15 cellular contexts compared by ENCODE assay signal in genomic region chr1:24212376-24212775, GRCh38. TPM values are rescaled to one million over a fixed set of nuclear protein-coding genes. Genes with fewer than 3 reads are reported as not detected.
DNase-seq lines count a peak whose midpoint lies in the region; ATAC-seq, FAIRE-seq and TF ChIP-seq lines count a peak whose summit lies in the region.
"Had no signal": no experiment of that assay in that cellular context is flagged by ENCODE, and none has a peak within 500 bp of the region (broad histone marks: within the 10 kb centered on the region; RNA-seq: fewer than 3 reads in every experiment).

No MANE protein-coding gene starts in this region.

- no peaks in the 10 kb centered on the region for H3K36me3 ChIP-seq in HepG2 (replicated peaks in 1 of 2; ENCODE audit: control insufficient read depth in 1 of 2, insufficient read depth in 2 of 2, low read length in 2 of 2)
- H3K36me3 ChIP-seq: BE2C had no signal

- intact Hi-C loops in HepG2 (cut with micrococcal nuclease; ENCODE audit: unreplicated experiment), result no loop called here

- no peak overlapping the region for H3K9ac ChIP-seq in HepG2 (ENCODE audit: insufficient read depth, low read depth, low read length)

- no peak overlapping the region for H3K4me3 Mint-ChIP-seq in memory B cell
- H3K4me3 Mint-ChIP-seq: CD4-positive, alpha-beta memory T cell had no signal

- TF ChIP-seq RAD21 in HepG2 (CRISPR knock-in tag; IDR thresholded peaks at IDR 0.05), result no peak

- TF ChIP-seq POLR2A in GM12892 (IDR thresholded peaks at IDR 0.05; ENCODE audit: low read depth, low read length), result no peak
- no peak for TF ChIP-seq POLR2A in HepG2 (IDR thresholded peaks at IDR 0.05; ENCODE audit: insufficient read depth in 1 of 2, low read depth in 2 of 2, low read length in 2 of 2)

- H3K79me2 ChIP-seq in HepG2 (ENCODE audit: insufficient read depth, low read length), result no peaks in the 10 kb centered on the region

- POLR2A ChIA-PET in HepG2 (lab: Yijun Ruan, JAX), result no interaction called here

- H3K36me3 Mint-ChIP-seq in memory B cell, result peaks cover 2% of the 10 kb centered on the region
- H3K36me3 Mint-ChIP-seq: CD4-positive, alpha-beta memory T cell had no signal

- no peaks in the 10 kb centered on the region; the same call in 1 of the 2 replicates for H4K20me1 ChIP-seq in HepG2 (ENCODE audit: insufficient read depth, low read length)

- no peak overlapping the region for H3K27ac ChIP-seq in HepG2 (ENCODE audit: extremely low read length, insufficient read depth, low read length)
- H3K27ac ChIP-seq: C4-2B had no signal

- no peak overlapping the region for H3K4me3 ChIP-seq in HepG2 (replicated peaks in 1 of 3; ENCODE audit: insufficient read depth in 1 of 3, low read depth in 2 of 3, low read length in 3 of 3)

- in situ Hi-C loops in HepG2 (cut with HindIII; ENCODE audit: extremely low pct_ligation_motif_present, low pct_unique_long_range_greater_than_20kb), result no loop called here

- H3K27me3 ChIP-seq in HepG2 (ENCODE audit: control insufficient read depth in 1 of 2, insufficient read depth in 2 of 2, low read length in 2 of 2), result peaks cover 1 to 27% of the 10 kb centered on the region in 2 experiments; a peak in 3 of 5 replicates
- H3K27me3 ChIP-seq: BE2C had no signal

- H2AFZ ChIP-seq in HepG2 (ENCODE audit: low read length), result no peak overlapping the region

- TF ChIP-seq EP300 in HepG2 (IDR thresholded peaks at IDR 0.05; ENCODE audit: low read depth in 2 of 2, low read length in 2 of 2) (no peak), HepG2 (CRISPR knock-in tag; IDR thresholded peaks at IDR 0.05; ENCODE audit: borderline replicate concordance) (no peak)

- DNase-seq in GM12892 (ENCODE audit: insufficient read length), result no peak
- no peak for DNase-seq in HTR-8/SVneo (ENCODE audit: insufficient read length, low spot score)
- no peak for DNase-seq in memory B cell (ENCODE audit: low spot score in 2 of 2)
- no peak for DNase-seq in NOMO-1 treated with dmso at 0.1 percent for 144 hours (lab: John Stamatoyannopoulos, UW; ENCODE audit: unreplicated experiment)
- DNase-seq in superior temporal gyrus (ENCODE audit: extremely low spot score), result no peak
- DNase-seq in HepG2 (ENCODE audit: low spot score), result no peak
- no peak for DNase-seq in hepatic stellate cell (ENCODE audit: low spot score)
- DNase-seq: BE2C; CD4-positive, alpha-beta memory T cell; DMS79 treated with DMSO at 0.1 percent for 48 hours; EL had no signal

- peaks cover 36% of the 10 kb centered on the region for H3K4me1 ChIP-seq in HepG2 (ENCODE audit: insufficient read depth, low read length)
- H3K4me1 ChIP-seq: BE2C had no signal

- peaks cover 6% of the 10 kb centered on the region for H3K9me3 Mint-ChIP-seq in memory B cell

- H3K27ac Mint-ChIP-seq in memory B cell, result peak overlapping the region; percentile 73

- no peak overlapping the region for H3K4me2 ChIP-seq in HepG2 (ENCODE audit: low read depth, low read length)

- ATAC-seq in memory B cell (ENCODE audit: low read depth) (no peak), HepG2 (no peak)
- ATAC-seq: HCT116 had no signal

- no TSS peak for BruUV-seq in HepG2 (replicated peaks; lab: Mats Ljungman, UMichigan)

- FAIRE-seq in GM12892 (lab: Jason Lieb, UNC) (peak; percentile 5), HTR-8/SVneo (lab: Jason Lieb, UNC) (peak; percentile 96), HepG2 (lab: Jason Lieb, UNC) (no peak)
- FAIRE-seq: A204.1, G401.6 had no signal

- peaks cover 5% of the 10 kb centered on the region for H3K4me1 Mint-ChIP-seq in memory B cell

- H3K9me3 ChIP-seq in HepG2 (ENCODE audit: low read length), result peaks cover 5% of the 10 kb centered on the region
- H3K9me3 ChIP-seq: BE2C had no signal

- 69% methylated on average over 2 of the region's 2 CpGs for WGBS in HepG2 (ENCODE audit: low lambda C conversion rate)

- H3K27me3 Mint-ChIP-seq in memory B cell, result peaks cover 11% of the 10 kb centered on the region

- CTCF ChIA-PET in HepG2 (lab: Yijun Ruan, JAX; ENCODE audit: low intra/inter-chr PET ratio, low total read pairs), result no interaction called here

- no peak for TF ChIP-seq CTCF in HepG2 (CRISPR knock-in tag; IDR thresholded peaks at IDR 0.05)

TF ChIP-seq in HepG2, 621 proteins besides CTCF, POLR2A, EP300 and RAD21:
- no peak for TF ChIP-seq SMARCE1 (IDR thresholded peaks at IDR 0.05; ENCODE audit: borderline replicate concordance)
- no peak for TF ChIP-seq FUBP1 (CRISPR knock-in tag; IDR thresholded peaks at IDR 0.05; ENCODE audit: borderline replicate concordance)
- no peak for TF ChIP-seq THYN1 (CRISPR knock-in tag; IDR thresholded peaks at IDR 0.05; ENCODE audit: borderline replicate concordance, low read depth)

RNA-seq across cellular contexts. Expression of gene IFNLR1, which starts 25.3 kb away (rescaled TPM):
- polyA plus RNA-seq in GM12892 (2012; ENCODE audit: missing spikeins), result 5.3 TPM
- total RNA-seq in HepG2 (2016; rRNA removed; fragmentation: Illumina TruSeq; extraction: Trizol), result 5.7 and 8.5 TPM in 2 replicates
- 3.8 and 4.0 TPM in 2 replicates for total RNA-seq in HepG2 (2016; cell fraction: cytosol; rRNA removed; fragmentation: Illumina TruSeq; extraction: Trizol; ENCODE audit: low read depth)
- total RNA-seq in HepG2 (2016; cell fraction: insoluble cytoplasmic fraction; rRNA removed; fragmentation: Illumina TruSeq; extraction: Trizol), result 5.2 and 8.9 TPM in 2 replicates
- total RNA-seq in HepG2 (2016; cell fraction: membrane; rRNA removed; fragmentation: Illumina TruSeq; extraction: Trizol), result 5.8 and 6.1 TPM in 2 replicates
- total RNA-seq in HepG2 (2016; cell fraction: nucleus; rRNA removed; fragmentation: Illumina TruSeq; extraction: Trizol), result 7.8 TPM in 2 replicates
- polyA plus RNA-seq in HepG2 (2011; rRNA removed), result 3.8 and 6.5 TPM in 2 replicates
- 3.4 and 4.6 TPM in 2 replicates for polyA plus RNA-seq in HepG2 (2011; cell fraction: cytosol; rRNA removed)
- 4.6 and 5.3 TPM in 2 replicates for polyA plus RNA-seq in HepG2 (2011; cell fraction: nucleus; rRNA removed)
- polyA plus RNA-seq in HepG2 (2012), result 3.2 and 3.9 TPM in 2 replicates
- 3.7 and 4.5 TPM in 2 replicates for polyA plus RNA-seq in HepG2 (2016; cell fraction: cytosol; fragmentation: Illumina TruSeq; extraction: Trizol; ENCODE audit: low read depth)
- polyA plus RNA-seq in HepG2 (2016; cell fraction: insoluble cytoplasmic fraction; fragmentation: Illumina TruSeq; extraction: Trizol; ENCODE audit: low read depth), result 2.8 and 3.6 TPM in 2 replicates
- 3.5 and 3.9 TPM in 2 replicates for polyA plus RNA-seq in HepG2 (2016; cell fraction: membrane; fragmentation: Illumina TruSeq; extraction: Trizol; ENCODE audit: low read depth)
- 11.8 and 14.2 TPM in 2 replicates for polyA plus RNA-seq in HepG2 (2016; cell fraction: nucleus; fragmentation: Illumina TruSeq; extraction: Trizol; ENCODE audit: insufficient read depth, low read depth)
- polyA minus RNA-seq in HepG2 (2011; rRNA and poly(A)+ RNA removed; ENCODE audit: low replicate concordance), result 2.1 and 8.3 TPM in 2 replicates
- 4.3 TPM in 2 replicates for polyA minus RNA-seq in HepG2 (2011; cell fraction: cytosol; rRNA and poly(A)+ RNA removed)
- 2.4 and 3.1 TPM in 2 replicates for polyA minus RNA-seq in HepG2 (2011; cell fraction: nucleus; rRNA and poly(A)+ RNA removed)
